Comparison of ENCODE assay signal across 20 cellular contexts in the genomic region with DNA sequence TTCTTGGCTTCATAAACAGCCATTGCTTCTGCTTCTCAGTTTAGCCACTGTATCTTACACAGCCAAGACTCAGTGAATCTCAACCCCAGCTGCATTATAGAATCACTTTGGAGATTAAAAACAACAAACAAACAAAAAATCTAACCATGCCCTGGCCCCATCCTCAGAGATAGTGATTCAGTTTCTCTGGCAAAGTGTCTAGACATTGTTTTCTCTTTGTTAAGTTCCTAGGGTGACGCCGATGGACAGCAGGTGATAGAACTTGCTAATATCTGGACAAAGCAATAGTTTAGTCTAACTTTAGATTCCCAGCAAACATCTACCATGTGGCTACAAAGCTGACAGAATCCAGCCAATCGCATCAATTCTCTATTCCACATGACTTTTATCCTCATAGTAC. TPM values are rescaled to one million over a fixed set of nuclear protein-coding genes. Genes with fewer than 3 reads are reported as not detected.
A peak's percentile ranks its signal among the peaks of the same experiment; 100 is the strongest.
DNase-seq lines count a peak whose midpoint lies in the region; ATAC-seq, FAIRE-seq and TF ChIP-seq lines count a peak whose summit lies in the region.
"Had no signal": no experiment of that assay in that cellular context is flagged by ENCODE, and none has a peak within 500 bp of the region (broad histone marks: within the 10 kb centered on the region; RNA-seq: fewer than 3 reads in every experiment).

No MANE protein-coding gene starts in this region.

- H3K27me3 ChIP-seq in heart left ventricle: no peaks in the 10 kb centered on the region
- H3K27me3 ChIP-seq in endothelial cell of umbilical vein (ENCODE audit: control insufficient read depth in 2 of 2, insufficient read depth in 2 of 2, low read length in 2 of 2): no peaks in the 10 kb centered on the region
- H3K27me3 ChIP-seq in upper lobe of left lung: no peaks in the 10 kb centered on the region
- H3K27me3 ChIP-seq: BLaER1 treated with 17β-estradiol and CSF1 and Interleukin-3, amounts not matched to agents 10 nM and 100 nM; MG63 had no signal

- TF ChIP-seq CTCF in heart left ventricle (IDR thresholded peaks at IDR 0.05): no peak
- TF ChIP-seq CTCF in endothelial cell of umbilical vein (IDR thresholded peaks at IDR 0.05; ENCODE audit: extremely low read depth in 1 of 2, insufficient read depth in 1 of 2, low read depth in 1 of 2, low read length in 2 of 2): no peak
- no peak for TF ChIP-seq CTCF in upper lobe of left lung (IDR thresholded peaks at IDR 0.05)
- TF ChIP-seq CTCF in progenitor cell of endocrine pancreas (IDR thresholded peaks at IDR 0.05; ENCODE audit: unreplicated experiment): no peak

- H3K27ac ChIP-seq in heart left ventricle: peak overlapping the region in 11 of 12 donors; percentile 70 to 93 (median 88)
- H3K27ac ChIP-seq in endothelial cell of umbilical vein (ENCODE audit: insufficient read depth, low read depth, low read length): peak overlapping the region; percentile 4
- H3K27ac ChIP-seq in upper lobe of left lung: peak overlapping the region; percentile 86 to 95 (median 91)
- H3K27ac ChIP-seq: BLaER1 treated with 17β-estradiol and CSF1 and Interleukin-3, amounts not matched to agents 10 nM and 100 nM had no signal

- BruUV-seq in endothelial cell of umbilical vein (replicated peaks; lab: Mats Ljungman, UMichigan): no TSS peak

- H3K9me3 ChIP-seq in heart left ventricle (no peaks in the 10 kb centered on the region), endothelial cell of umbilical vein (replicated peaks; ENCODE audit: control insufficient read depth, insufficient read depth, low read length) (no peaks in the 10 kb centered on the region), upper lobe of left lung (no peaks in the 10 kb centered on the region)
- H3K9me3 ChIP-seq: BLaER1 treated with 17β-estradiol and CSF1 and Interleukin-3, amounts not matched to agents 10 nM and 100 nM; MG63 had no signal

- H3K4me3 ChIP-seq in heart left ventricle (peak overlapping the region; percentile 18 to 72 (median 53)), endothelial cell of umbilical vein (replicated peaks in 1 of 3; ENCODE audit: insufficient read depth in 1 of 3, low read depth in 1 of 3, low read length in 3 of 3) (no peak overlapping the region), upper lobe of left lung (peak overlapping the region in 3 of 4 donors; percentile 42 to 61 (median 53))
- H3K4me3 ChIP-seq: BLaER1 treated with 17β-estradiol and CSF1 and Interleukin-3, amounts not matched to agents 10 nM and 100 nM; MG63 had no signal

- H3K4me1 ChIP-seq in heart left ventricle: peaks cover 0 to 60% (median 14%) of the 10 kb centered on the region in 12 donors
- peaks cover 51% of the 10 kb centered on the region for H3K4me1 ChIP-seq in endothelial cell of umbilical vein (ENCODE audit: control insufficient read depth, extremely low read depth, insufficient read depth, low read length)
- H3K4me1 ChIP-seq in upper lobe of left lung: peaks cover 31 to 69% (median 46%) of the 10 kb centered on the region in 4 donors
- H3K4me1 ChIP-seq: BLaER1 treated with 17β-estradiol and CSF1 and Interleukin-3, amounts not matched to agents 10 nM and 100 nM had no signal

- H3K4me3 Mint-ChIP-seq in progenitor cell of endocrine pancreas (ENCODE audit: low read depth): no peak overlapping the region

- no peak for TF ChIP-seq EP300 in upper lobe of left lung (IDR thresholded peaks at IDR 0.05)

- DNase-seq in heart left ventricle (no peak), Right ventricle myocardium superior (no peak), endothelial cell of umbilical vein (ENCODE audit: low read depth, low spot score) (peak; percentile 54), myocyte (ENCODE audit: low read depth) (peak; percentile 30), upper lobe of left lung (no peak), progenitor cell of endocrine pancreas (ENCODE audit: low spot score, unreplicated experiment) (no peak), posterior vena cava (ENCODE audit: low spot score) (no peak)
- DNase-seq: 8988T, DMS 273 treated with DMSO at 0.1 percent for 48 hours, H7, KG1, MG63, NCI-H1092 treated with DMSO at 0.1 percent for 48 hours, NCI-H1694, NCI-H2107, NCI-H226, NCI-H526 treated with DMSO at 0.1 percent for 48 hours, PC-3 had no signal

- 51 to 75% (median 63%) methylated on average over 3 of the region's 3 CpGs for WGBS in heart left ventricle, 4 donors
- 37 to 51% methylated on average over 3 of the region's 3 CpGs for WGBS in upper lobe of left lung, 2 donors

- no peak for FAIRE-seq in endothelial cell of umbilical vein (lab: Jason Lieb, UNC)

- H3K79me2 ChIP-seq in endothelial cell of umbilical vein (ENCODE audit: control insufficient read depth, insufficient read depth, low read length): no peaks in the 10 kb centered on the region

- H3K4me2 ChIP-seq in endothelial cell of umbilical vein (ENCODE audit: insufficient read depth, low read length): peak overlapping the region; percentile 41
- H3K4me2 ChIP-seq: BLaER1 treated with 17β-estradiol and CSF1 and Interleukin-3, amounts not matched to agents 10 nM and 100 nM had no signal

- dilution Hi-C loops in endothelial cell of umbilical vein (cut with MboI; ENCODE audit: extremely low pct_ligation_motif_present, low sequenced_read_pairs): no loop called here

- H3K4me1 Mint-ChIP-seq in progenitor cell of endocrine pancreas (ENCODE audit: low read depth): no peaks in the 10 kb centered on the region

- intact Hi-C loops in heart left ventricle (cut with DNase I) (no loop called here), Right ventricle myocardium superior (cut with DNase I) (no loop called here), endothelial cell of umbilical vein (cut with micrococcal nuclease) (no loop called here), posterior vena cava (cut with DNase I) (no loop called here)

- H3K9me3 Mint-ChIP-seq in progenitor cell of endocrine pancreas (ENCODE audit: low read depth): peaks cover 2% of the 10 kb centered on the region

- CTCF ChIA-PET in endothelial cell of umbilical vein (lab: Charles Lee): no interaction called here

- no peak overlapping the region for H3K27ac Mint-ChIP-seq in progenitor cell of endocrine pancreas

- no peak for TF ChIP-seq POLR2A in heart left ventricle (IDR thresholded peaks at IDR 0.05)
- TF ChIP-seq POLR2A in endothelial cell of umbilical vein (IDR thresholded peaks at IDR 0.05; ENCODE audit: low read depth, low read length): no peak
- TF ChIP-seq POLR2A in upper lobe of left lung (IDR thresholded peaks at IDR 0.05): no peak

- H3K36me3 ChIP-seq in heart left ventricle: no peaks in the 10 kb centered on the region
- H3K36me3 ChIP-seq in endothelial cell of umbilical vein (ENCODE audit: control insufficient read depth in 2 of 2, extremely low read depth in 1 of 2, insufficient read depth in 2 of 2, low read length in 2 of 2): no peaks in the 10 kb centered on the region
- H3K36me3 ChIP-seq in upper lobe of left lung: no peaks in the 10 kb centered on the region
- H3K36me3 ChIP-seq: BLaER1 treated with 17β-estradiol and CSF1 and Interleukin-3, amounts not matched to agents 10 nM and 100 nM; MG63 had no signal

- H3K9me1 ChIP-seq in endothelial cell of umbilical vein (replicated peaks; ENCODE audit: control insufficient read depth, extremely low read depth, insufficient read depth, low read length): no peaks in the 10 kb centered on the region

- no peak for ATAC-seq in heart left ventricle
- no peak for ATAC-seq in Right ventricle myocardium superior (ENCODE audit: poor library complexity)
- ATAC-seq in upper lobe of left lung (ENCODE audit: low FRiP score in 2 of 2): no peak
- no peak for ATAC-seq in GM18867 (IDR thresholded peaks at IDR 0.05; ENCODE audit: unreplicated experiment)
- ATAC-seq: PC-3 had no signal

- POLR2A ChIA-PET in endothelial cell of umbilical vein (lab: Charles Lee): no interaction called here

- peaks cover 5% of the 10 kb centered on the region for H3K27me3 Mint-ChIP-seq in progenitor cell of endocrine pancreas

- no peaks in the 10 kb centered on the region for H4K20me1 ChIP-seq in endothelial cell of umbilical vein (replicated peaks; ENCODE audit: control insufficient read depth, extremely low read depth, insufficient read depth, low read length)
- H4K20me1 ChIP-seq: BLaER1 treated with 17β-estradiol and CSF1 and Interleukin-3, amounts not matched to agents 10 nM and 100 nM had no signal

- peak overlapping the region; percentile 39 for H3K9ac ChIP-seq in endothelial cell of umbilical vein (replicated peaks; ENCODE audit: extremely low read depth, insufficient read depth, low read length)
- H3K9ac ChIP-seq: BLaER1 treated with 17β-estradiol and CSF1 and Interleukin-3, amounts not matched to agents 10 nM and 100 nM had no signal

- no peak overlapping the region for H2AFZ ChIP-seq in endothelial cell of umbilical vein (ENCODE audit: low read depth, low read length)

- no peaks in the 10 kb centered on the region for H3K36me3 Mint-ChIP-seq in progenitor cell of endocrine pancreas (ENCODE audit: insufficient read depth)

TF ChIP-seq in endothelial cell of umbilical vein, 7 proteins besides CTCF, POLR2A, EP300 and RAD21:
- TF ChIP-seq FOS (IDR thresholded peaks at IDR 0.05; ENCODE audit: borderline replicate concordance, insufficient read depth, low read length) (no peak), POLR2AphosphoS5 (IDR thresholded peaks at IDR 0.05; ENCODE audit: insufficient read depth, low read depth, low read length) (no peak), MYC (IDR thresholded peaks at IDR 0.05; ENCODE audit: low read depth, low read length) (no peak), MAX (IDR thresholded peaks at IDR 0.05; ENCODE audit: insufficient read depth, insufficient read length) (no peak), GATA2 (IDR thresholded peaks at IDR 0.05; ENCODE audit: insufficient read depth, insufficient read length, low read depth, low read length) (no peak)

RNA-seq across cellular contexts. Expression of gene ADGRF5, which starts 2.9 kb away (rescaled TPM):
- total RNA-seq in heart left ventricle: 10 to 100 TPM; 27.3 to 89.6 (median 47.6) TPM
- polyA plus RNA-seq in heart left ventricle: 10 to 100 TPM; 24.5 to 36.2 TPM
- 41.1 TPM for total RNA-seq in Right ventricle myocardium superior
- total RNA-seq in endothelial cell of umbilical vein: 37.9 and 50.0 TPM in 2 replicates
- polyA plus RNA-seq in endothelial cell of umbilical vein: 21.9 and 26.3 TPM in 2 replicates
- 13.6 and 14.3 TPM in 2 replicates for polyA plus RNA-seq in endothelial cell of umbilical vein (2011; cell fraction: cytosol; rRNA removed)
- polyA plus RNA-seq in endothelial cell of umbilical vein (2011; cell fraction: nucleus; rRNA removed): 31.1 and 36.8 TPM in 2 replicates
- polyA plus RNA-seq in endothelial cell of umbilical vein (2012): 9.0 and 17.2 TPM in 2 replicates
- 61.0 and 65.4 TPM in 2 replicates for polyA minus RNA-seq in endothelial cell of umbilical vein
- polyA minus RNA-seq in endothelial cell of umbilical vein (2011; cell fraction: cytosol; rRNA and poly(A)+ RNA removed): not detected
- 37.1 and 55.8 TPM in 2 replicates for polyA minus RNA-seq in endothelial cell of umbilical vein (2011; cell fraction: nucleus; rRNA and poly(A)+ RNA removed)
- 0.03 TPM in 1 of 2 replicates, not detected in the other for total RNA-seq in myocyte
- 0.33 TPM for polyA plus RNA-seq in myocyte (2012)
- total RNA-seq in upper lobe of left lung: 100 to 1,000 TPM; 107 to 352 (median 215) TPM
- total RNA-seq in progenitor cell of endocrine pancreas: 0.04 TPM in 1 of 2 replicates, not detected in the other
- 10 to 100 TPM; 24.1 to 37.4 TPM for total RNA-seq in posterior vena cava

Comparison
In these comparisons a context has a peak if more than half of its experiments do, and no peak if none do; other contexts are left out.
1. DNase-seq: peak in endothelial cell of umbilical vein (single experiment) and myocyte (single experiment); none in heart left ventricle (0 of 5), Right ventricle myocardium superior (single experiment), upper lobe of left lung (0 of 2), progenitor cell of endocrine pancreas (single experiment) and posterior vena cava (single experiment).
2. H3K27ac ChIP-seq: peak in every context shown above with its lines; median percentile 91 in upper lobe of left lung; 88 in heart left ventricle; 4 in endothelial cell of umbilical vein.
3. H3K4me3 ChIP-seq: peak in heart left ventricle (12 of 12) and upper lobe of left lung (3 of 4); none in endothelial cell of umbilical vein (0 of 3).
4. RNA of gene ADGRF5, which starts 2.9 kb away (total RNA-seq): 107 to 352 TPM in upper lobe of left lung, 37.9 to 50.0 TPM in endothelial cell of umbilical vein, 27.3 to 89.6 TPM in heart left ventricle, 41.1 TPM in Right ventricle myocardium superior (single experiment) and 24.1 to 37.4 TPM in posterior vena cava; 0.03 TPM in myocyte and 0.04 TPM in progenitor cell of endocrine pancreas; every median in the first group is over 10 times any median in the second.